Comparison of ENCODE assay signal across 31 cellular contexts in the genomic region with DNA sequence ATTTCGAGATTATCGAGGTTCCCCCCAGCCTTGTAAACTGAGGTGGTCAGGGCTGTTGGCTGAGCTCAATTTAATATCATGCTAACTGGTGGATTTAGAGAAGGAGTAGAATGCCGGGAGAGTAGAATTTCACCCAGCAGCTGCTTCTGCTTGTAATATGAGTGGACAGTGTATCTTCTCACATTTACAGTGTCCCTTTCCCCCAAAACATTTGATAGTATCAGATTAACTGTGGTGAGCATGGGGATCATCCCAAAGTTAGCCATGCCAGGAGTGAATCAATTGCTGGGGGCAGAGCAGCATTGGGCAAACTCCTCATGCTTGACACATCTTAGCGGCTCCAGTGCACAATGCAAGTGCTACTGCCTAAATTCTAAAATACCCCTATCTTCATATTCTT.
"Had no signal": no experiment of that assay in that cellular context is flagged by ENCODE, and none has a peak within 500 bp of the region (broad histone marks: within the 10 kb centered on the region; RNA-seq: fewer than 3 reads in every experiment).

No MANE protein-coding gene starts in this region.

- H3K9me3 Mint-ChIP-seq: activated CD4-positive, alpha-beta memory T cell treated with anti-CD3 and anti-CD28 coated beads for 36 hours; activated naive CD8-positive, alpha-beta T cell treated with anti-CD3 and anti-CD28 coated beads for 36 hours; activated T-cell treated with anti-CD3 and anti-CD28 coated beads, Interleukin-2, amount 50 U/mL, for 24 hours; activated T-helper 17 cell treated with anti-CD3 and anti-CD28 coated beads, Interleukin-2, amount 50 U/mL, for 72 hours; brain; dendritic cell treated with granulocyte-macrophage colony-stimulating factor and Interleukin-4, amounts not matched to agents 40 ng/mL and 50 ng/mL, for 4 days; endodermal cell; T-helper 2 cell treated with Interferon-gamma antibody and Interleukin-4, amounts not matched to agents 5 μg/mL and 100 μg/mL, for 36 hours; WTC11 had no signal

- H3K27me3 ChIP-seq: ascending aorta, breast epithelium, cardiac muscle cell, dorsolateral prefrontal cortex had no signal

- H3K4me1 Mint-ChIP-seq: brain, endodermal cell, WTC11 had no signal

- H3K4me3 Mint-ChIP-seq: activated CD4-positive, alpha-beta memory T cell treated with anti-CD3 and anti-CD28 coated beads for 36 hours; activated CD8-positive, alpha-beta memory T cell treated with anti-CD3 and anti-CD28 coated beads, Interleukin-2, amount 10 ng/mL, durations not matched to agents 7 days and 5 days; activated CD8-positive, alpha-beta T cell treated with anti-CD3 and anti-CD28 coated beads, Interleukin-2, amount 10 ng/mL, durations not matched to agents 7 days and 5 days; activated naive CD8-positive, alpha-beta T cell treated with anti-CD3 and anti-CD28 coated beads for 36 hours; activated T-cell treated with anti-CD3 and anti-CD28 coated beads, Interleukin-2, amount 50 U/mL, for 24 hours; activated T-helper 17 cell treated with anti-CD3 and anti-CD28 coated beads, Interleukin-2, amount 50 U/mL, for 72 hours; brain; dendritic cell treated with granulocyte-macrophage colony-stimulating factor and Interleukin-4, amounts not matched to agents 40 ng/mL and 50 ng/mL, for 4 days; endodermal cell; T-helper 17 cell; T-helper 2 cell treated with Interferon-gamma antibody and Interleukin-4, amounts not matched to agents 5 μg/mL and 100 μg/mL, for 36 hours; WTC11 had no signal

- H3K27ac Mint-ChIP-seq: activated CD4-positive, alpha-beta memory T cell treated with anti-CD3 and anti-CD28 coated beads for 36 hours; activated CD8-positive, alpha-beta memory T cell treated with anti-CD3 and anti-CD28 coated beads, Interleukin-2, amount 10 ng/mL, durations not matched to agents 7 days and 5 days; activated CD8-positive, alpha-beta T cell treated with anti-CD3 and anti-CD28 coated beads, Interleukin-2, amount 10 ng/mL, durations not matched to agents 7 days and 5 days; activated naive CD8-positive, alpha-beta T cell treated with anti-CD3 and anti-CD28 coated beads for 36 hours; dendritic cell treated with granulocyte-macrophage colony-stimulating factor and Interleukin-4, amounts not matched to agents 40 ng/mL and 50 ng/mL, for 4 days; endodermal cell; T-helper 2 cell treated with Interferon-gamma antibody and Interleukin-4, amounts not matched to agents 5 μg/mL and 100 μg/mL, for 36 hours; WTC11 had no signal

- ATAC-seq: activated CD8-positive, alpha-beta memory T cell treated with anti-CD3 and anti-CD28 coated beads, Interleukin-2, amount 10 ng/mL, durations not matched to agents 7 days and 5 days; activated CD8-positive, alpha-beta T cell treated with anti-CD3 and anti-CD28 coated beads, Interleukin-2, amount 10 ng/mL, durations not matched to agents 7 days and 5 days; activated T-helper 17 cell treated with anti-CD3 and anti-CD28 coated beads, Interleukin-2, amount 50 U/mL, for 72 hours; esophagus mucosa; T-helper 17 cell; WTC11 had no signal

- H3K9me3 ChIP-seq: ascending aorta, breast epithelium had no signal

- H3K27me3 Mint-ChIP-seq: activated CD4-positive, alpha-beta memory T cell treated with anti-CD3 and anti-CD28 coated beads for 36 hours; activated CD8-positive, alpha-beta memory T cell treated with anti-CD3 and anti-CD28 coated beads, Interleukin-2, amount 10 ng/mL, durations not matched to agents 7 days and 5 days; activated naive CD8-positive, alpha-beta T cell treated with anti-CD3 and anti-CD28 coated beads for 36 hours; activated T-cell treated with anti-CD3 and anti-CD28 coated beads, Interleukin-2, amount 50 U/mL, for 24 hours; activated T-helper 17 cell treated with anti-CD3 and anti-CD28 coated beads, Interleukin-2, amount 50 U/mL, for 72 hours; brain; dendritic cell treated with granulocyte-macrophage colony-stimulating factor and Interleukin-4, amounts not matched to agents 40 ng/mL and 50 ng/mL, for 4 days; T-helper 17 cell had no signal

- H3K27ac ChIP-seq: ascending aorta, breast epithelium, cardiac muscle cell, coronary artery, dorsolateral prefrontal cortex had no signal

- H3K4me3 ChIP-seq: ascending aorta, breast epithelium, cardiac muscle cell, coronary artery, dorsolateral prefrontal cortex had no signal

- H3K4me1 ChIP-seq: ascending aorta, breast epithelium had no signal

- DNase-seq: activated CD4-positive, alpha-beta memory T cell treated with anti-CD3 and anti-CD28 coated beads for 36 hours; activated CD4-positive, alpha-beta T cell treated with anti-CD3 and anti-CD28 coated beads for 48 hours; activated CD8-positive, alpha-beta memory T cell treated with anti-CD3 and anti-CD28 coated beads, Interleukin-2, amount 10 ng/mL, durations not matched to agents 7 days and 5 days; activated CD8-positive, alpha-beta memory T cell treated with anti-CD3 and anti-CD28 coated beads, Interleukin-2, amount 50 U/mL, for 4 hours; activated CD8-positive, alpha-beta T cell treated with anti-CD3 and anti-CD28 coated beads, Interleukin-2, amount 10 ng/mL, durations not matched to agents 7 days and 5 days; activated effector memory CD4-positive, alpha-beta T cell treated with Interleukin-2 at 50 U/mL for 16 hours; activated gamma-delta T cell treated with Interleukin-2 at 50 U/mL for 16 hours; activated naive CD4-positive, alpha-beta T cell treated with anti-CD3 and anti-CD28 coated beads, Interleukin-2, amount 50 U/mL, for 16 hours; activated naive CD4-positive, alpha-beta T cell treated with Interleukin-2 at 50 U/mL for 16 hours; activated naive CD8-positive, alpha-beta T cell treated with anti-CD3 and anti-CD28 coated beads for 36 hours; activated T-cell treated with anti-CD3 and anti-CD28 coated beads, Interleukin-2, amount 50 U/mL, for 24 hours; central memory CD4-positive, alpha-beta T cell; cerebellar nuclear complex; dorsolateral prefrontal cortex; effector memory CD4-positive, alpha-beta T cell; endodermal cell; foreskin fibroblast; head of caudate nucleus; T-helper 1 cell; T-helper 17 cell; T1000 had no signal
